Comparison of ENCODE assay signal across 21 cellular contexts in genomic region chr9:37060821-37061220, GRCh38. TPM values are rescaled to one million over a fixed set of nuclear protein-coding genes. Genes with fewer than 3 reads are reported as not detected.
DNase-seq lines count a peak whose midpoint lies in the region; ATAC-seq, FAIRE-seq and TF ChIP-seq lines count a peak whose summit lies in the region.
"Had no signal": no experiment of that assay in that cellular context is flagged by ENCODE, and none has a peak within 500 bp of the region (broad histone marks: within the 10 kb centered on the region; RNA-seq: fewer than 3 reads in every experiment).

No MANE protein-coding gene starts in this region.

- POLR2A ChIA-PET in GM12878 (lab: Charles Lee): no interaction called here

- no peak overlapping the region for H3K4me2 ChIP-seq in GM12878 (ENCODE audit: control insufficient read depth, insufficient read depth)

- no peaks in the 10 kb centered on the region for H3K9me3 Mint-ChIP-seq in naive B cell
- H3K9me3 Mint-ChIP-seq: CD8-positive, alpha-beta memory T cell; HFFc6 had no signal

- DNase-seq in GM12865 (ENCODE audit: low read depth) (peak; percentile 47), GM12878 (ENCODE audit: low read depth, low spot score) (no peak), naive B cell (peak; percentile 40), GM20000 (ENCODE audit: low spot score) (no peak), UCSD-AML1 (lab: John Stamatoyannopoulos, UW; ENCODE audit: unreplicated experiment) (no peak)
- DNase-seq: BE2C; C1 segment of cervical spinal cord; CD4-positive, CD25-positive, alpha-beta regulatory T cell; CD8-positive, alpha-beta memory T cell; COR-L47; DMS 273 treated with DMSO at 0.1 percent for 48 hours; DMS53; DND-41; GOT3; H7; HFFc6; IMR-90 had no signal

- no peaks in the 10 kb centered on the region for H3K36me3 Mint-ChIP-seq in naive B cell
- H3K36me3 Mint-ChIP-seq: CD4-positive, CD25-positive, alpha-beta regulatory T cell had no signal

- CTCF ChIA-PET in GM12878 (lab: Yijun Ruan, JAX): interaction anchor here (1.5 kb wide), 1 partner anchor 19 kb away, joined by 4 read pairs; no protein-coding TSS in a partner anchor

- no peaks in the 10 kb centered on the region for H3K36me3 ChIP-seq in GM12878 (ENCODE audit: control insufficient read depth in 2 of 2, insufficient read depth in 2 of 2, low read length in 1 of 2)
- H3K36me3 ChIP-seq: BE2C had no signal

- TF ChIP-seq CTCF in GM12865 (IDR thresholded peaks at IDR 0.05; ENCODE audit: insufficient read depth, low read depth, low read length, missing control alignments) (no peak), GM12878 (IDR thresholded peaks at IDR 0.05 in 2 of 3, conservative IDR thresholded peaks at IDR 0.05 in 1 of 3; ENCODE audit: control insufficient read depth in 2 of 3, extremely low read depth in 1 of 3, insufficient read depth in 1 of 3, low read depth in 3 of 3, low read length in 3 of 3) (no peak), GM20000 (IDR thresholded peaks at IDR 0.05; ENCODE audit: extremely low read depth, missing control alignments) (no peak)

- H3K4me3 ChIP-seq in GM12865 (ENCODE audit: low read depth, low read length) (no peak overlapping the region), GM12878 (no peak overlapping the region)

- H3K9ac ChIP-seq in GM12878 (ENCODE audit: control insufficient read depth, insufficient read depth, low read length): no peak overlapping the region

- TF ChIP-seq EP300 in GM12878 (IDR thresholded peaks at IDR 0.05; ENCODE audit: borderline replicate concordance in 1 of 2, control insufficient read depth in 1 of 2, low read depth in 2 of 2, low read length in 2 of 2): no peak

- WGBS in GM12878 (ENCODE audit: insufficient coverage, insufficient replicate concordance, low lambda C conversion rate, missing lambda C conversion rate): 49% methylated on average over 3 of the region's 4 CpGs

- no peaks in the 10 kb centered on the region for H3K9me3 ChIP-seq in GM12878 (replicated peaks; ENCODE audit: control insufficient read depth, insufficient read depth, low read length)
- H3K9me3 ChIP-seq: BE2C had no signal

- H3K4me1 Mint-ChIP-seq in naive B cell: peaks cover 34 to 46% (median 36%) of the 10 kb centered on the region in 3 donors
- H3K4me1 Mint-ChIP-seq: CD4-positive, CD25-positive, alpha-beta regulatory T cell; CD8-positive, alpha-beta memory T cell had no signal

- RAD21 ChIA-PET in GM12878 (lab: Charles Lee; ENCODE audit: unreplicated experiment): no interaction called here

- SMC1A ChIA-PET in GM12878 (lab: Charles Lee; ENCODE audit: uncharacterized antibody, unreplicated experiment): no interaction called here

- no peak overlapping the region for H3K27ac ChIP-seq in GM12878 (ENCODE audit: control insufficient read depth, insufficient read depth)

- no peaks in the 10 kb centered on the region for H4K20me1 ChIP-seq in GM12878 (ENCODE audit: control insufficient read depth, insufficient read depth)

- peak overlapping the region in 2 of 8 donors; percentile 53 to 54 for H3K4me3 Mint-ChIP-seq in naive B cell
- H3K4me3 Mint-ChIP-seq: CD4-positive, CD25-positive, alpha-beta regulatory T cell; CD8-positive, alpha-beta memory T cell; HFFc6 had no signal

- in situ Hi-C loops in GM12878 (cut with MboI): no loop called here

- peak; percentile 46; the same call in 1 of the 3 replicates for ATAC-seq in GM12878
- ATAC-seq in naive B cell (ENCODE audit: low read depth in 2 of 2): peak; percentile 92 to 97
- no peak for ATAC-seq in esophagus mucosa
- ATAC-seq: HCT116 had no signal

- intact Hi-C loops in GM12878 (cut with micrococcal nuclease; ENCODE audit: unreplicated experiment): no loop called here

- TF ChIP-seq RAD21 in GM12878 (IDR thresholded peaks at IDR 0.05; ENCODE audit: insufficient read depth, low read depth, low read length): no peak

- H3K79me2 ChIP-seq in GM12878 (ENCODE audit: control insufficient read depth, insufficient read depth, low read length): no peaks in the 10 kb centered on the region

- peak overlapping the region; percentile 29; the same call in 1 of the 2 replicates for H2AFZ ChIP-seq in GM12878 (ENCODE audit: control insufficient read depth, low read depth, low read length)

- H3K4me1 ChIP-seq in GM12878 (ENCODE audit: control insufficient read depth, insufficient read depth, low read length): peaks cover 10% of the 10 kb centered on the region
- H3K4me1 ChIP-seq: BE2C had no signal

- no peaks in the 10 kb centered on the region; a peak in 1 of 4 replicates for H3K27me3 ChIP-seq in GM12878 (replicated peaks in 1 of 2; ENCODE audit: control insufficient read depth in 2 of 2, insufficient read depth in 2 of 2, low read length in 1 of 2)
- H3K27me3 ChIP-seq: BE2C had no signal

- no peaks in the 10 kb centered on the region for H3K27me3 Mint-ChIP-seq in naive B cell

- H3K27ac Mint-ChIP-seq in naive B cell: peak overlapping the region in 4 of 6 donors; percentile 32 to 90 (median 74)
- H3K27ac Mint-ChIP-seq: CD4-positive, CD25-positive, alpha-beta regulatory T cell; CD8-positive, alpha-beta memory T cell; HFFc6 had no signal

- no peak for FAIRE-seq in GM12878 (lab: Jason Lieb, UNC)
- FAIRE-seq: G401.6, HTR-8/SVneo had no signal

- BruUV-seq in GM12878 (replicated peaks; lab: Mats Ljungman, UMichigan): no TSS peak

- TF ChIP-seq POLR2A in GM12878 (IDR thresholded peaks at IDR 0.05; ENCODE audit: low read depth, low read length): no peak

TF ChIP-seq in GM12878, 131 proteins besides CTCF, POLR2A, EP300 and RAD21 (continues in another document):
- TF ChIP-seq RFX5 (IDR thresholded peaks at IDR 0.05; ENCODE audit: low read depth, low read length) (no peak), HCFC1 (IDR thresholded peaks at IDR 0.05; ENCODE audit: low read length) (no peak)
- TF ChIP-seq, protein P1, sequence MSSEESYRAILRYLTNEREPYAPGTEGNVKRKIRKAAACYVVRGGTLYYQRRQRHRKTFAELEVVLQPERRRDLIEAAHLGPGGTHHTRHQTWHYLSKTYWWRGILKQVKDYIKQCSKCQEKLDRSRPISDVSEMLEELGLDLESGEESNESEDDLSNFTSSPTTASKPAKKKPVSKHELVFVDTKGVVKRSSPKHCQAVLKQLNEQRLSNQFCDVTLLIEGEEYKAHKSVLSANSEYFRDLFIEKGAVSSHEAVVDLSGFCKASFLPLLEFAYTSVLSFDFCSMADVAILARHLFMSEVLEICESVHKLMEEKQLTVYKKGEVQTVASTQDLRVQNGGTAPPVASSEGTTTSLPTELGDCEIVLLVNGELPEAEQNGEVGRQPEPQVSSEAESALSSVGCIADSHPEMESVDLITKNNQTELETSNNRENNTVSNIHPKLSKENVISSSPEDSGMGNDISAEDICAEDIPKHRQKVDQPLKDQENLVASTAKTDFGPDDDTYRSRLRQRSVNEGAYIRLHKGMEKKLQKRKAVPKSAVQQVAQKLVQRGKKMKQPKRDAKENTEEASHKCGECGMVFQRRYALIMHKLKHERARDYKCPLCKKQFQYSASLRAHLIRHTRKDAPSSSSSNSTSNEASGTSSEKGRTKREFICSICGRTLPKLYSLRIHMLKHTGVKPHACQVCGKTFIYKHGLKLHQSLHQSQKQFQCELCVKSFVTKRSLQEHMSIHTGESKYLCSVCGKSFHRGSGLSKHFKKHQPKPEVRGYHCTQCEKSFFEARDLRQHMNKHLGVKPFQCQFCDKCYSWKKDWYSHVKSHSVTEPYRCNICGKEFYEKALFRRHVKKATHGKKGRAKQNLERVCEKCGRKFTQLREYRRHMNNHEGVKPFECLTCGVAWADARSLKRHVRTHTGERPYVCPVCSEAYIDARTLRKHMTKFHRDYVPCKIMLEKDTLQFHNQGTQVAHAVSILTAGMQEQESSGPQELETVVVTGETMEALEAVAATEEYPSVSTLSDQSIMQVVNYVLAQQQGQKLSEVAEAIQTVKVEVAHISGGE (CRISPR knock-in tag; IDR thresholded peaks at IDR 0.05): no peak

RNA-seq across cellular contexts. Expression of gene PAX5, which starts 26.8 kb away (rescaled TPM):
- total RNA-seq in GM12878 (2013; cell fraction: nucleolus; rRNA removed): 196 and 209 TPM in 2 replicates
- 45.7 and 45.9 TPM in 2 replicates for total RNA-seq in GM12878 (2014; rRNA removed)
- 27.3 and 28.1 TPM in 2 replicates for total RNA-seq in GM12878 (2014; rRNA removed; fragmentation: Illumina TruSeq; extraction: Trizol)
- 118 and 123 TPM in 2 replicates for total RNA-seq in GM12878 (2021)
- polyA plus RNA-seq in GM12878 (2011; ENCODE audit: low read depth): 24.5 TPM
- 12.7 and 23.6 TPM in 2 replicates for polyA plus RNA-seq in GM12878 (2011; rRNA removed)
- polyA plus RNA-seq in GM12878 (2011; cell fraction: cytosol; rRNA removed): 26.7 and 29.9 TPM in 2 replicates
- 57.1 and 80.5 TPM in 2 replicates for polyA plus RNA-seq in GM12878 (2011; cell fraction: nucleus; rRNA removed)
- polyA plus RNA-seq in GM12878 (2012): 41.7 and 47.1 TPM in 2 replicates
- polyA plus RNA-seq in GM12878 (2014; fragmentation: Illumina TruSeq; extraction: Trizol): 29.9 and 48.1 TPM in 2 replicates
- 1 to 10 TPM; 2.2 to 2.4 TPM for polyA plus RNA-seq in GM12878 (2014; fragmentation: Nextera tagmentation; extraction: Ambion mirVana)
- 36.8 and 44.5 TPM in 2 replicates for polyA plus RNA-seq in GM12878 (2014; rRNA removed)
- polyA plus RNA-seq in GM12878 (2016; fragmentation: Nextera tagmentation; extraction: Ambion mirVana): 10 to 100 TPM; 31.2 to 32.6 TPM
- 57.6 and 59.1 TPM in 2 replicates for polyA minus RNA-seq in GM12878 (2011; rRNA and poly(A)+ RNA removed)
- 23.0 and 30.2 TPM in 2 replicates for polyA minus RNA-seq in GM12878 (2011; cell fraction: cytosol; rRNA and poly(A)+ RNA removed)
- 66.4 and 122 TPM in 2 replicates for polyA minus RNA-seq in GM12878 (2011; cell fraction: nucleus; rRNA and poly(A)+ RNA removed)
- polyA plus RNA-seq in naive B cell (ENCODE audit: low read depth in 6 of 6): 10 to 100 TPM; 17.1 to 83.5 (median 45.3) TPM
- total RNA-seq in esophagus mucosa: 0.44 TPM
- total RNA-seq: HFFc6, IMR-90 had no signal
- polyA plus RNA-seq: CD8-positive, alpha-beta memory T cell; IMR-90 had no signal

RNA-seq across cellular contexts. Expression of gene ZCCHC7, which starts 59.6 kb away (rescaled TPM):
- total RNA-seq in GM12878 (2013; cell fraction: nucleolus; rRNA removed): 289 and 299 TPM in 2 replicates
- total RNA-seq in GM12878 (2014; rRNA removed) (42.9 and 48.0 TPM in 2 replicates), GM12878 (2014; rRNA removed; fragmentation: Illumina TruSeq; extraction: Trizol) (73.6 and 75.8 TPM in 2 replicates), GM12878 (2021) (45.8 and 49.9 TPM in 2 replicates), esophagus mucosa (10.4 TPM)
- 22.6 TPM for polyA plus RNA-seq in GM12878 (2011; ENCODE audit: low read depth)
- polyA plus RNA-seq in GM12878 (2011; rRNA removed) (178 and 200 TPM in 2 replicates), GM12878 (2014; fragmentation: Illumina TruSeq; extraction: Trizol) (87.6 and 112 TPM in 2 replicates), GM12878 (2014; fragmentation: Nextera tagmentation; extraction: Ambion mirVana) (10 to 100 TPM; 58.6 to 60.8 TPM), GM12878 (2014; rRNA removed) (34.2 and 45.1 TPM in 2 replicates), GM12878 (2016; fragmentation: Nextera tagmentation; extraction: Ambion mirVana) (10 to 100 TPM; 46.2 to 48.1 TPM), naive B cell (ENCODE audit: low read depth in 6 of 6) (100 to 1,000 TPM; 156 to 214 (median 187) TPM)
- polyA plus RNA-seq in GM12878 (2011; cell fraction: cytosol; rRNA removed): 140 and 169 TPM in 2 replicates
- polyA plus RNA-seq in GM12878 (2011; cell fraction: nucleus; rRNA removed): 86.0 and 107 TPM in 2 replicates
- 33.6 and 39.7 TPM in 2 replicates for polyA plus RNA-seq in GM12878 (2012)
- 214 and 217 TPM in 2 replicates for polyA minus RNA-seq in GM12878 (2011; rRNA and poly(A)+ RNA removed)
- polyA minus RNA-seq in GM12878 (2011; cell fraction: cytosol; rRNA and poly(A)+ RNA removed): 55.5 and 64.1 TPM in 2 replicates
- polyA minus RNA-seq in GM12878 (2011; cell fraction: nucleus; rRNA and poly(A)+ RNA removed): 75.1 and 94.9 TPM in 2 replicates

Comparison
In these comparisons a context has a peak if more than half of its experiments do, and no peak if none do; other contexts are left out.
1. DNase-seq: peak in GM12865 (single experiment) and naive B cell (single experiment); none in GM12878 (single experiment), GM20000 (single experiment) and UCSD-AML1 (single experiment).
2. RNA of gene PAX5, which starts 26.8 kb away (total RNA-seq): 27.3 to 209 TPM in GM12878; 0.44 TPM in esophagus mucosa (single experiment); every median in the first group is over 10 times any median in the second.